Comparison of ENCODE assay signal across 28 cellular contexts in genomic region chr12:67573456-67573855, GRCh38.
"Had no signal": no experiment of that assay in that cellular context is flagged by ENCODE, and none has a peak within 500 bp of the region (broad histone marks: within the 10 kb centered on the region; RNA-seq: fewer than 3 reads in every experiment).

No MANE protein-coding gene starts in this region.

- H3K27ac ChIP-seq: ovary, parathyroid adenoma, psoas muscle, right lobe of liver, sigmoid colon, skin epidermis, spleen, suprapubic skin, testis, tibial artery, transverse colon, upper lobe of right lung, uterus had no signal

- H3K4me3 ChIP-seq: ovary, psoas muscle, right lobe of liver, sigmoid colon, skin epidermis, smooth muscle cell, spleen, suprapubic skin, testis, tibial artery, transverse colon, upper lobe of right lung, uterus had no signal

- H3K79me2 ChIP-seq: parathyroid adenoma had no signal

- H3K4me1 ChIP-seq: parathyroid adenoma, psoas muscle, right lobe of liver, sigmoid colon, suprapubic skin, testis, tibial artery, upper lobe of right lung, uterus had no signal

- H3K4me2 ChIP-seq: smooth muscle cell had no signal

- H2AFZ ChIP-seq: parathyroid adenoma had no signal

- H3K27me3 ChIP-seq: ovary, right lobe of liver, sigmoid colon, spleen, suprapubic skin, testis, tibial artery, transverse colon, upper lobe of right lung, uterus had no signal

- H3K9ac ChIP-seq: parathyroid adenoma had no signal

- H3K9me3 ChIP-seq: ovary, psoas muscle, right lobe of liver, sigmoid colon, spleen, suprapubic skin, testis, tibial artery, transverse colon, upper lobe of right lung, uterus had no signal

- DNase-seq: naive thymus-derived CD8-positive, alpha-beta T cell; nephron progenitor cell; occipital lobe; ovary; posterior cingulate gyrus; psoas muscle; right cardiac atrium; right lobe of liver; sigmoid colon; spleen; stimulated activated CD4-positive, alpha-beta T cell treated with anti-CD3 and anti-CD28 coated beads, Interleukin-12 subunit alpha, Interleukin-12 subunit beta, amount 100 ng/mL, for 4 hours; stimulated activated CD4-positive, alpha-beta T cell treated with anti-CD3 and anti-CD28 coated beads, Interleukin-1b, Interleukin-23, amount 100 ng/mL, for 48 hours; stimulated activated CD4-positive, alpha-beta T cell treated with anti-CD3 and anti-CD28 coated beads, Interleukin-4, amount 100 ng/mL, for 1 hour; stimulated activated CD4-positive, alpha-beta T cell treated with anti-CD3 and anti-CD28 coated beads, Interleukin-4, amount 100 ng/mL, for 4 hours; stimulated activated CD8-positive, alpha-beta memory T cell treated with anti-CD3 and anti-CD28 coated beads, Interleukin-4, amount 100 ng/mL, for 48 hours; stimulated activated naive CD4-positive, alpha-beta T cell; stimulated activated naive CD8-positive, alpha-beta T cell treated with anti-CD3 and anti-CD28 coated beads, Interleukin-15, amount 100 ng/mL, for 72 hours; stimulated activated naive CD8-positive, alpha-beta T cell treated with anti-CD3 and anti-CD28 coated beads, Interleukin-15, Interleukin-2, amounts not matched to agents 100 U/mL and 50 U/mL, for 24 hours; substantia nigra; testis; tibial artery; transverse colon; upper lobe of right lung; uterus had no signal

- H3K36me3 ChIP-seq: ovary, right lobe of liver, sigmoid colon, spleen, suprapubic skin, tibial artery, transverse colon, upper lobe of right lung, uterus had no signal
